In the genomic region with DNA sequence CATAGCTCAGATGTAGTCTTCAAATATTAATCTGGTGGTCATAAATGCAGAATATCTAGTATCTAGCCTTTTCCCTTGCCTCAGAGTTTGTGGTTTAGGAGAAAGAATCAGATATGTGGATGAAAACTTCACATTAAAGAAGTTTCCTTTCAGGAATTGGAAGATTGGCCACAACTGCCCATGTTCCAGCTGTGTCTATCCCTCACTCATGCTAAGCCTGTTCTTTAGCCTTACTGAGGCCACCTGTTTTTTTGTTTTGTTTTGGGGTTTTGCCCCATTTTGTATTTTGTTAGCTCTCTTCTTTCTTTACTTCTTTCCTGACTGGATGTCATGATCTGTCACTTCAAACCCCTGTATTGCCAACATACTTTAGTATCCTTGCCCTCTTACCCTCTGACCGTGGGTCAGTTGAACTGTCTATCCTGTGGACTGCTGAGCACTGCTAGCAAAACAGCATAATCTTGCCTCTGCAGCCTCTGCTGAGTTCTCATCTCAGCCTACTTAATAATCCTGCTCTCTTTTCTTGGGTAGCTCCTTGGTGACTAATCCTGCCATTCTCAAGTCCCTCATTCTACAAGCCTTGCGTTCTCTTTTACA, we compare ENCODE assay signal across 24 cellular contexts. TPM values are rescaled to one million over a fixed set of nuclear protein-coding genes. Genes with fewer than 3 reads are reported as not detected.
DNase-seq lines count a peak whose midpoint lies in the region; ATAC-seq and FAIRE-seq lines count a peak whose summit lies in the region.
"Had no signal": no experiment of that assay in that cellular context is flagged by ENCODE, and none has a peak within 500 bp of the region (broad histone marks: within the 10 kb centered on the region; RNA-seq: fewer than 3 reads in every experiment).

No MANE protein-coding gene starts in this region.

- DNase-seq in LHCN-M2 (ENCODE audit: low read depth) (peak; percentile 69), astrocyte of the hippocampus (ENCODE audit: low read depth, low spot score) (peak; percentile 32), myocyte (ENCODE audit: low read depth) (peak; percentile 37), globus pallidus (ENCODE audit: low spot score) (no peak), amniotic stem cell (lab: John Stamatoyannopoulos, UW) (no peak), small intestine (no peak)
- DNase-seq: ACHN; BE2C; C1 segment of cervical spinal cord; CD4-positive, CD25-positive, alpha-beta regulatory T cell; CD8-positive, alpha-beta memory T cell; COR-L47; DMS 273 treated with DMSO at 0.1 percent for 48 hours; DMS53; DND-41; EL had no signal

- no peak overlapping the region for H3K4me3 ChIP-seq in small intestine (ENCODE audit: low read depth in 1 of 2, low read length in 2 of 2)
- H3K4me3 ChIP-seq: GM12878, HAP-1 had no signal

- FAIRE-seq in small intestine (lab: Jason Lieb, UNC), result no peak
- FAIRE-seq: A204.1, GM12878, GM19239 had no signal

- no peaks in the 10 kb centered on the region for H3K9me3 ChIP-seq in small intestine (ENCODE audit: control insufficient read depth, low read depth)
- H3K9me3 ChIP-seq: BE2C, HAP-1 had no signal

- H3K27ac ChIP-seq in small intestine (ENCODE audit: low read depth in 1 of 2, low read length in 1 of 2), result no peak overlapping the region

- no peaks in the 10 kb centered on the region for H3K4me1 ChIP-seq in small intestine (ENCODE audit: control insufficient read depth in 2 of 2, insufficient read depth in 1 of 2, low read depth in 1 of 2, low read length in 1 of 2)
- H3K4me1 ChIP-seq: BE2C, HAP-1 had no signal

- 94 to 98% (median 95%) methylated on average over 2 of the region's 2 CpGs for WGBS in small intestine, 3 donors

- no peak for ATAC-seq in HG03159 (IDR thresholded peaks at IDR 0.05; ENCODE audit: unreplicated experiment)
- ATAC-seq: GM12878 had no signal

- H3K27me3 ChIP-seq in small intestine (ENCODE audit: control insufficient read depth in 2 of 2, insufficient read depth in 2 of 2, low read length in 2 of 2), result no peaks in the 10 kb centered on the region
- H3K27me3 ChIP-seq: BE2C had no signal

- peaks cover 2 to 9% of the 10 kb centered on the region in 2 donors for H3K36me3 ChIP-seq in small intestine (ENCODE audit: control insufficient read depth in 2 of 2, insufficient read depth in 2 of 2, low read length in 2 of 2)

RNA-seq across cellular contexts. Expression of gene CCT2, which starts 22.0 kb away (rescaled TPM):
- total RNA-seq in LHCN-M2 (2014; rRNA removed), result 338 and 371 TPM in 2 replicates
- polyA plus RNA-seq in LHCN-M2 (2012), result 213 TPM
- total RNA-seq in myocyte, result 297 and 325 TPM in 2 replicates
- polyA plus RNA-seq in myocyte (2012), result 169 TPM
- 100 to 1,000 TPM in 1 of 3 donors, 10 to 100 TPM in 2; 63.7 to 140 (median 69.2) TPM for polyA plus RNA-seq in small intestine

RNA-seq across cellular contexts. Expression of gene LRRC10, which starts 47.4 kb away (rescaled TPM):
- total RNA-seq in LHCN-M2 (2014; rRNA removed), result not detected in 2 replicates
- not detected for polyA plus RNA-seq in LHCN-M2 (2012)
- total RNA-seq in myocyte, result not detected in 2 replicates
- not detected for polyA plus RNA-seq in myocyte (2012)
- polyA plus RNA-seq in small intestine, result not detected
- total RNA-seq: CD4-positive, CD25-positive, alpha-beta regulatory T cell; CD8-positive, alpha-beta memory T cell; G401; GM12878; H4; HT-29 had no signal
- polyA plus RNA-seq: CD4-positive, CD25-positive, alpha-beta regulatory T cell; CD8-positive, alpha-beta memory T cell; GM12878 had no signal

Comparison
In these comparisons a context has a peak if more than half of its experiments do, and no peak if none do; other contexts are left out.
1. DNase-seq: peak in LHCN-M2 (single experiment), astrocyte of the hippocampus (single experiment) and myocyte (single experiment); none in globus pallidus (single experiment), amniotic stem cell (single experiment) and small intestine (single experiment).